ENCODE assay signal across 9 cellular contexts in the genomic region with DNA sequence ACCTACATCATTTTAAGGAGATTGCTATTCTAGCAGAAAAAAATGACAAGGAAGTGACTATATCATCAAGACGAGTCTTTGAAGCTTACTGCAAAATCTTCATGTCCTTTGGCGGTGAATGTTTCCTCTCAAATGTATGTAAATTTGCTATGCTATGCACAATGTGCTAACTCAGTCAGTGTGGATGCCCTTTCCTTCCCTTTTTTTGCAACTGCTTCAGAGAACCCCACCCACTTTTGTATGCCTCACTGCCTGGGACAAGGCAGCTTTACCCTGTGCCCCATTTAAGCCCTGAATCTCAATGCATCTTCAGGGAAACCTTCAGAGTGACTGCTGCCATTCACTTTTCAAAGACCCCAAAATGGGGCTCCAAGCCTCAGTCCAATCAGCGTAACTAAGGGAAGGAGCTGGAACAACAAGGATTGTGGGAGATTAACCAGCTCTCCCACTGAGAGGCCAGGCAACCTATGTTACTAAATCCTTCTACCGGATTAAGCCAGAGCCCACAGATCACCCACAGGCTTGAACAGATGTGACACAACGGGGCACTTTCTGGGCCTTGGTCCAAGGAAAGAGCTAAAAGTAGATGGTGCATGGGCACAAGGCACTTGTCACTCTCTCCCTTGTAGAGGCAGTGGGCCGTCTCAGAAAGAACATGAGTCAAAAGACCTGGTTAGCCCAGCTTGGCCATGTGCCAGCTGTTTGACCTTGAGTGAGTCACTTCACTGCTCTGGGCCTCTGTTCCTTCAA.
A peak's percentile ranks its signal among the peaks of the same experiment; 100 is the strongest.
DNase-seq lines count a peak whose midpoint lies in the region; ATAC-seq and TF ChIP-seq lines count a peak whose summit lies in the region.
"Had no signal": no experiment of that assay in that cellular context is flagged by ENCODE, and none has a peak within 500 bp of the region (broad histone marks: within the 10 kb centered on the region; RNA-seq: fewer than 3 reads in every experiment).

No MANE protein-coding gene starts in this region.

- peak overlapping the region; percentile 65 for H3K27ac Mint-ChIP-seq in stimulated activated memory B cell treated with anti-CD40 and anti-IgM and Interleukin-4, amounts not matched to agents 10 μg/mL and 1 μg/mL and 100 μg/mL, for 72 hours

- peak; percentile 94 for ATAC-seq in Right ventricle myocardium superior (ENCODE audit: poor library complexity)
- ATAC-seq in stimulated activated memory B cell treated with anti-CD40 and anti-IgM and Interleukin-4, amounts not matched to agents 10 μg/mL and 1 μg/mL and 100 μg/mL, for 72 hours = peak; percentile 94
- ATAC-seq in GM21447 (IDR thresholded peaks at IDR 0.05; ENCODE audit: unreplicated experiment) = no peak
- no peak for ATAC-seq in GM18498 (IDR thresholded peaks at IDR 0.05; ENCODE audit: unreplicated experiment)
- no peak for ATAC-seq in GM21576 (IDR thresholded peaks at IDR 0.05; ENCODE audit: unreplicated experiment)
- no peak for ATAC-seq in HG03108 (IDR thresholded peaks at IDR 0.05; ENCODE audit: unreplicated experiment)

- H3K36me3 Mint-ChIP-seq in stimulated activated memory B cell treated with anti-CD40 and anti-IgM and Interleukin-4, amounts not matched to agents 10 μg/mL and 1 μg/mL and 100 μg/mL, for 72 hours = no peaks in the 10 kb centered on the region

- in situ Hi-C loops in SK-MEL-5 (cut with HindIII; ENCODE audit: low pct_unique_long_range_greater_than_20kb, low sequenced_read_pairs) = no loop called here

- TF ChIP-seq EP300 in Ishikawa (IDR thresholded peaks at IDR 0.05; ENCODE audit: borderline replicate concordance) = no peak

- TF ChIP-seq RAD21 in Ishikawa (IDR thresholded peaks at IDR 0.05; ENCODE audit: low read depth) = no peak

- H3K9me3 Mint-ChIP-seq in stimulated activated memory B cell treated with anti-CD40 and anti-IgM and Interleukin-4, amounts not matched to agents 10 μg/mL and 1 μg/mL and 100 μg/mL, for 72 hours = no peaks in the 10 kb centered on the region

- DNase-seq in SK-MEL-5 (ENCODE audit: low read depth, low spot score) = peak; percentile 5
- DNase-seq in Right ventricle myocardium superior = peak; percentile 80
- DNase-seq: stimulated activated CD4-positive, alpha-beta T cell treated with anti-CD3 and anti-CD28 coated beads, Interleukin-2, amount 100 ng/mL, for 24 hours had no signal

- no peaks in the 10 kb centered on the region for H3K27me3 Mint-ChIP-seq in stimulated activated memory B cell treated with anti-CD40 and anti-IgM and Interleukin-4, amounts not matched to agents 10 μg/mL and 1 μg/mL and 100 μg/mL, for 72 hours

- H3K4me3 Mint-ChIP-seq in stimulated activated memory B cell treated with anti-CD40 and anti-IgM and Interleukin-4, amounts not matched to agents 10 μg/mL and 1 μg/mL and 100 μg/mL, for 72 hours = no peak overlapping the region

- H3K4me1 Mint-ChIP-seq in stimulated activated memory B cell treated with anti-CD40 and anti-IgM and Interleukin-4, amounts not matched to agents 10 μg/mL and 1 μg/mL and 100 μg/mL, for 72 hours = peaks cover 36% of the 10 kb centered on the region

- intact Hi-C loops in Right ventricle myocardium superior (cut with DNase I) = no loop called here

TF ChIP-seq in Ishikawa, 13 proteins besides CTCF, POLR2A, EP300 and RAD21:
- TF ChIP-seq TEAD4 (IDR thresholded peaks at IDR 0.05) (no peak), NFIC (IDR thresholded peaks at IDR 0.05) (peak; percentile 80; the same call in 1 of the 2 replicates), CREB1 (IDR thresholded peaks at IDR 0.05; ENCODE audit: low read depth) (no peak)
- TF ChIP-seq, protein P1, sequence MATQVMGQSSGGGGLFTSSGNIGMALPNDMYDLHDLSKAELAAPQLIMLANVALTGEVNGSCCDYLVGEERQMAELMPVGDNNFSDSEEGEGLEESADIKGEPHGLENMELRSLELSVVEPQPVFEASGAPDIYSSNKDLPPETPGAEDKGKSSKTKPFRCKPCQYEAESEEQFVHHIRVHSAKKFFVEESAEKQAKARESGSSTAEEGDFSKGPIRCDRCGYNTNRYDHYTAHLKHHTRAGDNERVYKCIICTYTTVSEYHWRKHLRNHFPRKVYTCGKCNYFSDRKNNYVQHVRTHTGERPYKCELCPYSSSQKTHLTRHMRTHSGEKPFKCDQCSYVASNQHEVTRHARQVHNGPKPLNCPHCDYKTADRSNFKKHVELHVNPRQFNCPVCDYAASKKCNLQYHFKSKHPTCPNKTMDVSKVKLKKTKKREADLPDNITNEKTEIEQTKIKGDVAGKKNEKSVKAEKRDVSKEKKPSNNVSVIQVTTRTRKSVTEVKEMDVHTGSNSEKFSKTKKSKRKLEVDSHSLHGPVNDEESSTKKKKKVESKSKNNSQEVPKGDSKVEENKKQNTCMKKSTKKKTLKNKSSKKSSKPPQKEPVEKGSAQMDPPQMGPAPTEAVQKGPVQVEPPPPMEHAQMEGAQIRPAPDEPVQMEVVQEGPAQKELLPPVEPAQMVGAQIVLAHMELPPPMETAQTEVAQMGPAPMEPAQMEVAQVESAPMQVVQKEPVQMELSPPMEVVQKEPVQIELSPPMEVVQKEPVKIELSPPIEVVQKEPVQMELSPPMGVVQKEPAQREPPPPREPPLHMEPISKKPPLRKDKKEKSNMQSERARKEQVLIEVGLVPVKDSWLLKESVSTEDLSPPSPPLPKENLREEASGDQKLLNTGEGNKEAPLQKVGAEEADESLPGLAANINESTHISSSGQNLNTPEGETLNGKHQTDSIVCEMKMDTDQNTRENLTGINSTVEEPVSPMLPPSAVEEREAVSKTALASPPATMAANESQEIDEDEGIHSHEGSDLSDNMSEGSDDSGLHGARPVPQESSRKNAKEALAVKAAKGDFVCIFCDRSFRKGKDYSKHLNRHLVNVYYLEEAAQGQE (IDR thresholded peaks at IDR 0.05; ENCODE audit: low read depth) = no peak

Comparison
In these comparisons a context has a peak if more than half of its experiments do, and no peak if none do; other contexts are left out.
1. ATAC-seq: peak in Right ventricle myocardium superior (single experiment) and stimulated activated memory B cell treated with anti-CD40 and anti-IgM and Interleukin-4, amounts not matched to agents 10 μg/mL and 1 μg/mL and 100 μg/mL, for 72 hours (single experiment); none in GM21447 (single experiment), GM18498 (single experiment), GM21576 (single experiment) and HG03108 (single experiment).